ENCODE assay signal across 28 cellular contexts in genomic region chr2:111135237-111135909, GRCh38.
"Had no signal": no experiment of that assay in that cellular context is flagged by ENCODE, and none has a peak within 500 bp of the region (broad histone marks: within the 10 kb centered on the region; RNA-seq: fewer than 3 reads in every experiment).

No MANE protein-coding gene starts in this region.

- H3K9me3 ChIP-seq: ascending aorta, gastroesophageal sphincter, heart left ventricle, left lung, lower lobe of right lung, ovary, prostate gland, stomach, tibial artery had no signal

- H3K27ac Mint-ChIP-seq: activated CD4-positive, alpha-beta memory T cell treated with anti-CD3 and anti-CD28 coated beads for 36 hours; activated naive CD4-positive, alpha-beta T cell treated with anti-CD3 and anti-CD28 coated beads for 36 hours; activated naive CD8-positive, alpha-beta T cell treated with anti-CD3 and anti-CD28 coated beads for 36 hours; nephron; T-helper 1 cell treated with Interleukin-12 subunit alpha and Interleukin-12 subunit beta and Interleukin-4 antibody, amounts not matched to agents 30 μg/mL and 1 μg/mL, for 36 hours had no signal

- H3K4me3 ChIP-seq: ascending aorta, gastroesophageal sphincter, heart left ventricle, left lung, lower lobe of right lung, ovary, prostate gland, stomach, tibial artery had no signal

- H3K27ac ChIP-seq: ascending aorta, brain microvascular endothelial cell, gastroesophageal sphincter, heart left ventricle, left lung, lower lobe of right lung, ovary, prostate gland, stomach, tibial artery had no signal

- H3K4me1 ChIP-seq: ascending aorta, left lung, lower lobe of right lung had no signal

- H3K4me3 Mint-ChIP-seq: activated CD4-positive, alpha-beta memory T cell treated with anti-CD3 and anti-CD28 coated beads for 36 hours; activated CD4-positive, alpha-beta T cell treated with anti-CD3 and anti-CD28 coated beads, Interleukin-2, amount 10 ng/mL, durations not matched to agents 24 days and 14 days; activated naive CD4-positive, alpha-beta T cell treated with anti-CD3 and anti-CD28 coated beads for 36 hours; activated naive CD8-positive, alpha-beta T cell treated with anti-CD3 and anti-CD28 coated beads for 36 hours; effector memory CD8-positive, alpha-beta T cell; nephron; stimulated activated naive B cell treated with anti-CD40 and anti-IgM and Interleukin-4, amounts not matched to agents 10 μg/mL and 1 μg/mL and 100 μg/mL, for 72 hours; T-helper 1 cell treated with Interleukin-12 subunit alpha and Interleukin-12 subunit beta and Interleukin-4 antibody, amounts not matched to agents 30 μg/mL and 1 μg/mL, for 36 hours had no signal

- H3K27me3 ChIP-seq: ascending aorta, brain microvascular endothelial cell, gastroesophageal sphincter, heart left ventricle, left lung, ovary, stomach, tibial artery had no signal

- ATAC-seq: effector memory CD8-positive, alpha-beta T cell had no signal

- DNase-seq: activated CD4-positive, alpha-beta memory T cell treated with anti-CD3 and anti-CD28 coated beads for 36 hours; activated CD4-positive, alpha-beta T cell treated with anti-CD3 and anti-CD28 coated beads, Interleukin-2, amount 10 ng/mL, durations not matched to agents 24 days and 14 days; activated CD4-positive, CD25-positive, alpha-beta regulatory T cell treated with anti-CD3 and anti-CD28 coated beads, Interleukin-2, amount 50 U/mL, for 72 hours; activated CD8-positive, alpha-beta memory T cell treated with anti-CD3 and anti-CD28 coated beads, Interleukin-2, amount 50 U/mL, for 4 hours; activated effector memory CD4-positive, alpha-beta T cell treated with anti-CD3 and anti-CD28 coated beads, Interleukin-2, amount 50 U/mL, for 16 hours; activated naive CD8-positive, alpha-beta T cell treated with anti-CD3 and anti-CD28 coated beads for 36 hours; activated T-cell treated with anti-CD3 and anti-CD28 coated beads, Interleukin-2, amount 50 U/mL, for 1 hour; caudate nucleus; cortex of kidney; effector memory CD8-positive, alpha-beta T cell; stimulated activated CD4-positive, alpha-beta T cell treated with anti-CD3 and anti-CD28 coated beads, Interleukin-15, amount 100 ng/mL, for 24 hours; stimulated activated CD4-positive, alpha-beta T cell treated with anti-CD3 and anti-CD28 coated beads, Interleukin-2, amount 100 ng/mL, for 24 hours; stimulated activated naive B cell treated with anti-CD40 and anti-IgM and Interleukin-4, amounts not matched to agents 10 μg/mL and 1 μg/mL and 100 μg/mL, for 72 hours; stomach; T1000 had no signal

- H3K36me3 ChIP-seq: brain microvascular endothelial cell, ovary, prostate gland had no signal

- H3K9me3 Mint-ChIP-seq: activated CD4-positive, alpha-beta memory T cell treated with anti-CD3 and anti-CD28 coated beads for 36 hours; activated CD4-positive, alpha-beta T cell treated with anti-CD3 and anti-CD28 coated beads, Interleukin-2, amount 10 ng/mL, durations not matched to agents 24 days and 14 days; activated naive CD4-positive, alpha-beta T cell treated with anti-CD3 and anti-CD28 coated beads for 36 hours; activated naive CD8-positive, alpha-beta T cell treated with anti-CD3 and anti-CD28 coated beads for 36 hours; activated T-helper 1 cell treated with anti-CD3 and anti-CD28 coated beads, Interleukin-12 subunit alpha, Interleukin-12 subunit beta, Interleukin-2, Interleukin-4 antibody, amounts not matched to agents 30 ng/mL and 10 ng/mL and 1 ng/mL, durations not matched to agents 14 hours and 24 hours and 36 hours; effector memory CD8-positive, alpha-beta T cell; nephron; stimulated activated naive B cell treated with anti-CD40 and anti-IgM and Interleukin-4, amounts not matched to agents 10 μg/mL and 1 μg/mL and 100 μg/mL, for 72 hours had no signal

- H3K27me3 Mint-ChIP-seq: activated CD4-positive, alpha-beta memory T cell treated with anti-CD3 and anti-CD28 coated beads for 36 hours; activated CD4-positive, alpha-beta T cell treated with anti-CD3 and anti-CD28 coated beads, Interleukin-2, amount 10 ng/mL, durations not matched to agents 24 days and 14 days; activated naive CD8-positive, alpha-beta T cell treated with anti-CD3 and anti-CD28 coated beads for 36 hours; effector memory CD8-positive, alpha-beta T cell; stimulated activated naive B cell treated with anti-CD40 and anti-IgM and Interleukin-4, amounts not matched to agents 10 μg/mL and 1 μg/mL and 100 μg/mL, for 72 hours had no signal
